21 cellular contexts compared by ENCODE assay signal in genomic region chr20:9079038-9079731, GRCh38. TPM values are rescaled to one million over a fixed set of nuclear protein-coding genes. Genes with fewer than 3 reads are reported as not detected.
DNase-seq lines count a peak whose midpoint lies in the region; ATAC-seq lines count a peak whose summit lies in the region.
"Had no signal": no experiment of that assay in that cellular context is flagged by ENCODE, and none has a peak within 500 bp of the region (broad histone marks: within the 10 kb centered on the region; RNA-seq: fewer than 3 reads in every experiment).

No MANE protein-coding gene starts in this region.

- no peaks in the 10 kb centered on the region for H3K36me3 ChIP-seq in SJCRH30
- H3K36me3 ChIP-seq: brain microvascular endothelial cell, colonic mucosa had no signal

- intact Hi-C loops in left ventricle myocardium superior (cut with micrococcal nuclease) (loop anchor here (10.0 kb wide), 1 partner anchor 276 kb away; no protein-coding TSS in a partner anchor), right cardiac atrium (cut with DNase I) (loop anchor here in 2 of 4 donors (5.0 to 10.0 kb wide), 2 partner anchors 273 to 286 kb away; no protein-coding TSS in a partner anchor)

- H3K27ac ChIP-seq in right cardiac atrium (ENCODE audit: low read length) (no peak overlapping the region), SJCRH30 (no peak overlapping the region)
- H3K27ac ChIP-seq: brain microvascular endothelial cell, colonic mucosa had no signal

- H3K9me3 ChIP-seq in right cardiac atrium (ENCODE audit: control insufficient read depth, low read length), result no peaks in the 10 kb centered on the region
- no peaks in the 10 kb centered on the region for H3K9me3 ChIP-seq in SJCRH30 (replicated peaks)
- H3K9me3 ChIP-seq: colonic mucosa had no signal

- peaks cover 8% of the 10 kb centered on the region for H3K4me1 ChIP-seq in right cardiac atrium (ENCODE audit: control insufficient read depth, insufficient read depth, low read length)
- no peaks in the 10 kb centered on the region for H3K4me1 ChIP-seq in SJCRH30

- no peaks in the 10 kb centered on the region for H3K27me3 ChIP-seq in right cardiac atrium (ENCODE audit: control insufficient read depth, insufficient read depth)
- H3K27me3 ChIP-seq in SJCRH30, result peaks cover 6% of the 10 kb centered on the region; the same call in 1 of the 2 replicates
- H3K27me3 ChIP-seq: brain microvascular endothelial cell, colonic mucosa had no signal

- ATAC-seq in left ventricle myocardium superior, result peak; percentile 27
- ATAC-seq in right cardiac atrium, result no peak
- no peak for ATAC-seq in GM21786 (IDR thresholded peaks at IDR 0.05; ENCODE audit: unreplicated experiment)
- ATAC-seq in HG02870 (IDR thresholded peaks at IDR 0.05; ENCODE audit: unreplicated experiment), result no peak
- ATAC-seq: GM12878; left cardiac atrium; natural killer cell; stimulated activated effector memory CD8-positive, alpha-beta T cell treated with anti-CD3 and anti-CD28 coated beads, Interleukin-12 subunit alpha, Interleukin-12 subunit beta, amount 100 ng/mL, for 72 hours had no signal

- WGBS in right cardiac atrium, result 79% methylated on average over 5 of the region's 5 CpGs

- H3K4me3 ChIP-seq in right cardiac atrium (ENCODE audit: low read length) (no peak overlapping the region), SJCRH30 (no peak overlapping the region)
- H3K4me3 ChIP-seq: colonic mucosa, GM12878 had no signal

- no peak for DNase-seq in left ventricle myocardium superior
- DNase-seq in right cardiac atrium, result no peak
- peak; percentile 55 for DNase-seq in NCI-H510A (lab: John Stamatoyannopoulos, UW)
- DNase-seq in cerebellum (ENCODE audit: low spot score), result peak; percentile 78
- DNase-seq in SJCRH30, result no peak
- no peak for DNase-seq in NCI-H128 (lab: John Stamatoyannopoulos, UW; ENCODE audit: unreplicated experiment)
- DNase-seq: activated CD4-positive, alpha-beta T cell treated with anti-CD3 and anti-CD28 coated beads, Interleukin-2, amount 10 ng/mL, durations not matched to agents 24 days and 14 days; activated effector memory CD4-positive, alpha-beta T cell treated with anti-CD3 and anti-CD28 coated beads, Interleukin-2, amount 50 U/mL, for 16 hours; brain microvascular endothelial cell; colonic mucosa; HCEC 1CT; left cardiac atrium; natural killer cell; NCI-H1436 treated with DMSO at 0.1 percent for 48 hours; NCI-H82; SHP77 treated with DMSO at 0.1 percent for 48 hours; T-helper 1 cell had no signal

RNA-seq across cellular contexts. Expression of gene PLCB4, which starts 10.3 kb away (rescaled TPM):
- total RNA-seq in left ventricle myocardium superior (29.1 TPM), right cardiac atrium (10 to 100 TPM; 22.8 to 42.2 (median 28.3) TPM), cerebellum (36.4 TPM)
- 9.4 TPM for polyA plus RNA-seq in right cardiac atrium
- 0.05 and 0.47 TPM in 2 replicates for total RNA-seq in SJCRH30 (2014; rRNA removed; shearing (Covaris generic))
- total RNA-seq: activated CD4-positive, alpha-beta T cell treated with anti-CD3 and anti-CD28 coated beads, Interleukin-2, amount 10 ng/mL, durations not matched to agents 24 days and 14 days; GM12878 had no signal
- polyA plus RNA-seq: GM12878 had no signal

Comparison
In these comparisons a context has a peak if more than half of its experiments do, and no peak if none do; other contexts are left out.
1. DNase-seq: peak in NCI-H510A (single experiment) and cerebellum (single experiment); none in left ventricle myocardium superior (single experiment), right cardiac atrium (0 of 3), SJCRH30 (0 of 2) and NCI-H128 (single experiment).
2. RNA of gene PLCB4, which starts 10.3 kb away (total RNA-seq): 36.4 TPM in cerebellum (single experiment), 29.1 TPM in left ventricle myocardium superior (single experiment) and 22.8 to 42.2 TPM in right cardiac atrium; 0.05 to 0.47 TPM in SJCRH30; every median in the first group is over 10 times any median in the second.